In genomic region chr1:8985915-8986813, GRCh38 we compare ENCODE assay signal across 10 cellular contexts. TPM values are rescaled to one million over a fixed set of nuclear protein-coding genes. Genes with fewer than 3 reads are reported as not detected.
A peak's percentile ranks its signal among the peaks of the same experiment; 100 is the strongest.
DNase-seq lines count a peak whose midpoint lies in the region; ATAC-seq and TF ChIP-seq lines count a peak whose summit lies in the region.
"Had no signal": no experiment of that assay in that cellular context is flagged by ENCODE, and none has a peak within 500 bp of the region (broad histone marks: within the 10 kb centered on the region; RNA-seq: fewer than 3 reads in every experiment).

No MANE protein-coding gene starts in this region.

- CTCF ChIA-PET in Caco-2 (lab: Charles Lee): interaction anchor here (0.6 to 1.8 kb wide), 2 partner anchors 19 to 73 kb away, joined by 3 to 7 read pairs; no protein-coding TSS in a partner anchor

- in situ Hi-C loops in ACHN (cut with HindIII; ENCODE audit: low pct_ligation_motif_present, low pct_unique_long_range_greater_than_20kb, low sequenced_read_pairs): no loop called here
- in situ Hi-C loops in brain microvascular endothelial cell (cut with HindIII; ENCODE audit: low pct_ligation_motif_present, low sequenced_read_pairs): no loop called here

- DNase-seq in ACHN (peak; percentile 90), brain microvascular endothelial cell (peak; percentile 97), left lung (peak; percentile 76 to 83), ureter (ENCODE audit: low spot score) (peak; percentile 82), activated gamma-delta T cell (lab: John Stamatoyannopoulos, UW) (no peak), Caco-2 (no peak)

- H3K4me3 ChIP-seq in brain microvascular endothelial cell (ENCODE audit: low read depth, low read length): no peak overlapping the region
- no peak overlapping the region for H3K4me3 ChIP-seq in left lung
- H3K4me3 ChIP-seq in Caco-2 (ENCODE audit: low read depth, low read length): no peak overlapping the region
- H3K4me3 ChIP-seq: cardiac muscle cell had no signal

- intact Hi-C loops in left lung (cut with DNase I) (no loop called here), Caco-2 (cut with micrococcal nuclease; ENCODE audit: unreplicated experiment) (loop anchor here (5.0 kb wide), 1 partner anchor 69 kb away; no protein-coding TSS in a partner anchor)

- H3K27ac ChIP-seq in KOPT-K1 (ENCODE audit: low read depth, low read length, poor library complexity, severe bottlenecking) (peak overlapping the region; percentile 72), brain microvascular endothelial cell (peak overlapping the region; percentile 88), left lung (peak overlapping the region; percentile 17 to 39)
- H3K27ac ChIP-seq: cardiac muscle cell had no signal

- no peak overlapping the region for H3K27ac Mint-ChIP-seq in Caco-2 (ENCODE audit: unreplicated experiment)

- TF ChIP-seq CTCF in brain microvascular endothelial cell (IDR thresholded peaks at IDR 0.05; ENCODE audit: low read depth, low read length, missing control alignments) (no peak), left lung (IDR thresholded peaks at IDR 0.05) (no peak), Caco-2 (IDR thresholded peaks at IDR 0.05; ENCODE audit: insufficient read depth in 1 of 2, low read depth in 1 of 2, low read length in 1 of 2, severe bottlenecking in 1 of 2, unreplicated experiment in 1 of 2) (no peak)

- H3K4me1 Mint-ChIP-seq in Caco-2 (ENCODE audit: low read depth, unreplicated experiment): no peaks in the 10 kb centered on the region

- BruUV-seq in Caco-2 (replicated peaks; lab: Mats Ljungman, UMichigan): no TSS peak

- H3K27me3 ChIP-seq in brain microvascular endothelial cell (replicated peaks): no peaks in the 10 kb centered on the region
- H3K27me3 ChIP-seq in left lung: no peaks in the 10 kb centered on the region
- H3K27me3 ChIP-seq in Caco-2 (replicated peaks; ENCODE audit: control insufficient read depth, insufficient read depth, low read length): no peaks in the 10 kb centered on the region
- H3K27me3 ChIP-seq: cardiac muscle cell had no signal

- H3K4me3 Mint-ChIP-seq in Caco-2 (ENCODE audit: unreplicated experiment): no peak overlapping the region

- H3K27me3 Mint-ChIP-seq in Caco-2 (ENCODE audit: insufficient read depth, unreplicated experiment): peaks cover under 1% of the 10 kb centered on the region

- H3K36me3 ChIP-seq in KOPT-K1 (ENCODE audit: insufficient read depth, low read length) (no peaks in the 10 kb centered on the region), brain microvascular endothelial cell (replicated peaks) (no peaks in the 10 kb centered on the region), left lung (no peaks in the 10 kb centered on the region), Caco-2 (ENCODE audit: control insufficient read depth, insufficient read depth, low read length) (no peaks in the 10 kb centered on the region)
- H3K36me3 ChIP-seq: cardiac muscle cell had no signal

- no peaks in the 10 kb centered on the region for H3K36me3 Mint-ChIP-seq in Caco-2 (ENCODE audit: insufficient read depth, unreplicated experiment)

- no peaks in the 10 kb centered on the region for H3K9me3 ChIP-seq in KOPT-K1 (ENCODE audit: insufficient read depth, low read length, poor library complexity, severe bottlenecking)
- no peaks in the 10 kb centered on the region for H3K9me3 ChIP-seq in left lung
- H3K9me3 ChIP-seq in Caco-2: no peaks in the 10 kb centered on the region

- H3K4me1 ChIP-seq in left lung: peaks cover 0 to 22% of the 10 kb centered on the region in 2 donors
- no peaks in the 10 kb centered on the region for H3K4me1 ChIP-seq in Caco-2

- ATAC-seq in left lung (peak; percentile 85), GM18519 (IDR thresholded peaks at IDR 0.05; ENCODE audit: low FRiP score, unreplicated experiment) (no peak)

- peaks cover 3% of the 10 kb centered on the region for H3K9me3 Mint-ChIP-seq in Caco-2 (ENCODE audit: unreplicated experiment)

- POLR2A ChIA-PET in Caco-2 (lab: Charles Lee): no interaction called here

RNA-seq across cellular contexts. Expression of gene SLC2A7, which starts 40.1 kb away (rescaled TPM):
- under 1 TPM in 1 of 2 donors, not detected in 1; 0.18 TPM for total RNA-seq in left lung
- not detected for total RNA-seq in ureter
- not detected in 2 replicates for total RNA-seq in Caco-2 (2022)
- total RNA-seq: cardiac muscle cell, urinary bladder had no signal

RNA-seq across cellular contexts. Expression of gene CA6, which starts 40.5 kb away (rescaled TPM):
- total RNA-seq in left lung (not detected), ureter (not detected), Caco-2 (2022) (not detected in 2 replicates)
- total RNA-seq: cardiac muscle cell, urinary bladder had no signal

Comparison
In these comparisons a context has a peak if more than half of its experiments do, and no peak if none do; other contexts are left out.
1. DNase-seq: peak in ACHN (single experiment), brain microvascular endothelial cell (single experiment), left lung (2 of 2) and ureter (single experiment); none in activated gamma-delta T cell (single experiment) and Caco-2 (0 of 2).
2. H3K27ac ChIP-seq: peak in every context shown above with its lines; median percentile 88 in brain microvascular endothelial cell; 72 in KOPT-K1; 28 in left lung.